Comparison of ENCODE assay signal across 9 cellular contexts in genomic region chr16:71412270-71413160, GRCh38. TPM values are rescaled to one million over a fixed set of nuclear protein-coding genes. Genes with fewer than 3 reads are reported as not detected.
DNase-seq lines count a peak whose midpoint lies in the region; ATAC-seq and TF ChIP-seq lines count a peak whose summit lies in the region.
"Had no signal": no experiment of that assay in that cellular context is flagged by ENCODE, and none has a peak within 500 bp of the region (broad histone marks: within the 10 kb centered on the region; RNA-seq: fewer than 3 reads in every experiment).

No MANE protein-coding gene starts in this region.

- ATAC-seq in GM21737 (IDR thresholded peaks at IDR 0.05; ENCODE audit: unreplicated experiment) = no peak

- H3K4me3 Mint-ChIP-seq in mesothelial cell of epicardium = peak overlapping the region; percentile 40

- DNase-seq in GM03348 (ENCODE audit: low spot score) (peak; percentile 90), HS-27A (ENCODE audit: low read depth) (peak; percentile 49), NOMO-1 (lab: John Stamatoyannopoulos, UW; ENCODE audit: unreplicated experiment in 2 of 2) (peak; percentile 61), epithelial cell of esophagus (ENCODE audit: low read depth) (peak; percentile 70), mesothelial cell of epicardium (ENCODE audit: low spot score in 2 of 2, unreplicated experiment in 2 of 2) (peak; percentile 43 to 80)
- DNase-seq in activated CD8-positive, alpha-beta memory T cell treated with anti-CD3 and anti-CD28 coated beads, Interleukin-2, amount 50 U/mL, for 1 hour (ENCODE audit: extremely low read depth) = peak; percentile 45
- peak; percentile 37 for DNase-seq in stimulated activated CD8-positive, alpha-beta memory T cell treated with anti-CD3 and anti-CD28 coated beads, Interleukin-4, amount 100 ng/mL, for 24 hours (ENCODE audit: low read depth)

- H3K27ac Mint-ChIP-seq in mesothelial cell of epicardium = no peak overlapping the region

- no peaks in the 10 kb centered on the region for H3K9me3 Mint-ChIP-seq in mesothelial cell of epicardium

- H3K36me3 Mint-ChIP-seq in mesothelial cell of epicardium = no peaks in the 10 kb centered on the region

- H3K4me1 Mint-ChIP-seq in mesothelial cell of epicardium = peaks cover 10% of the 10 kb centered on the region

- peaks cover 58% of the 10 kb centered on the region for H3K27me3 Mint-ChIP-seq in mesothelial cell of epicardium (ENCODE audit: low read depth)

- H3K4me3 ChIP-seq in epithelial cell of esophagus (ENCODE audit: low read length) = no peak overlapping the region

- TF ChIP-seq CTCF in epithelial cell of esophagus (IDR thresholded peaks at IDR 0.05; ENCODE audit: insufficient read depth, low read depth, low read length, missing control alignments) (peak; percentile 85), mesothelial cell of epicardium (IDR thresholded peaks at IDR 0.05; ENCODE audit: unreplicated experiment) (peak; percentile 98)

RNA-seq across cellular contexts. Expression of gene TLE7, which starts 29.3 kb away (rescaled TPM):
- total RNA-seq in mesothelial cell of epicardium = not detected in 3 replicates
- total RNA-seq: skeletal muscle tissue had no signal

RNA-seq across cellular contexts. Expression of gene ZNF23, which starts 49.5 kb away (rescaled TPM):
- 12.3 to 16.4 TPM (median 12.8 TPM) in 3 replicates for total RNA-seq in mesothelial cell of epicardium

RNA-seq across cellular contexts. Expression of gene CALB2, which starts 54.0 kb away (rescaled TPM):
- total RNA-seq in mesothelial cell of epicardium = 0.22 to 0.51 TPM (median 0.25 TPM) in 3 replicates

Comparison
In these comparisons a context has a peak if more than half of its experiments do, and no peak if none do; other contexts are left out.
1. DNase-seq: peak in every context shown above with its lines; median percentile 90 in GM03348; 70 in epithelial cell of esophagus; 62 in mesothelial cell of epicardium; 61 in NOMO-1; 49 in HS-27A; 45 in activated CD8-positive, alpha-beta memory T cell treated with anti-CD3 and anti-CD28 coated beads, Interleukin-2, amount 50 U/mL, for 1 hour; 37 in stimulated activated CD8-positive, alpha-beta memory T cell treated with anti-CD3 and anti-CD28 coated beads, Interleukin-4, amount 100 ng/mL, for 24 hours.